9 cellular contexts compared by ENCODE assay signal in the genomic region with DNA sequence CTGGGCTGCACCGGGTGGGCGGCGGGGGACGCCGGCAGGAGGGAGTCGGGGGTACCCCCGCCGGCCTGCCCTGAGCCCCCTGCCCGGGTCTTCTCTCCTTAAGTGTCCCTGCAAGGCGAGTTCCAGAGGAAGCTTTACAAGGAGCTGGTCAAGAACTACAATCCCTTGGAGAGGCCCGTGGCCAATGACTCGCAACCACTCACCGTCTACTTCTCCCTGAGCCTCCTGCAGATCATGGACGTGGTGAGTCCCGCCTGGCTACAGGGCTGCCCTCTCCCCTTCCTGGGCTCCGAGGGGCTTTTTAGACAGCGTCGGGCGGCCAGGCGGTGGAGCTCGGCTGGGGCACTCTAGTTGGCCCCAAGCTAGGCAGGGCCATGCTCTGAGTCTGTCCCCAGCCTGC. TPM values are rescaled to one million over a fixed set of nuclear protein-coding genes. Genes with fewer than 3 reads are reported as not detected.
DNase-seq lines count a peak whose midpoint lies in the region; ATAC-seq and TF ChIP-seq lines count a peak whose summit lies in the region.
"Had no signal": no experiment of that assay in that cellular context is flagged by ENCODE, and none has a peak within 500 bp of the region (broad histone marks: within the 10 kb centered on the region; RNA-seq: fewer than 3 reads in every experiment).

No MANE protein-coding gene starts in this region.

- CTCF ChIA-PET in HEK293T (lab: Yijun Ruan, JAX) (interaction anchor here (1.0 to 1.9 kb wide), 2 partner anchors 53 to 57 kb away, joined by 3 to 7 read pairs; no protein-coding TSS in a partner anchor), WTC11 (lab: Charles Lee) (interaction anchor here (0.6 to 5.4 kb wide), 10 partner anchors 11 to 728 kb away, joined by 3 to 168 read pairs (median 5); no protein-coding TSS in a partner anchor)

- peak; percentile 17 for ATAC-seq in WTC11
- ATAC-seq in stimulated activated memory B cell treated with anti-CD40 and anti-IgM and Interleukin-4, amounts not matched to agents 10 μg/mL and 1 μg/mL and 100 μg/mL, for 72 hours = no peak
- no peak for ATAC-seq in GM19467 (IDR thresholded peaks at IDR 0.05; ENCODE audit: unreplicated experiment)

- H3K36me3 Mint-ChIP-seq in WTC11 = no peaks in the 10 kb centered on the region
- H3K36me3 Mint-ChIP-seq in stimulated activated memory B cell treated with anti-CD40 and anti-IgM and Interleukin-4, amounts not matched to agents 10 μg/mL and 1 μg/mL and 100 μg/mL, for 72 hours = no peaks in the 10 kb centered on the region

- no peak overlapping the region for H3K27ac Mint-ChIP-seq in WTC11
- H3K27ac Mint-ChIP-seq in stimulated activated memory B cell treated with anti-CD40 and anti-IgM and Interleukin-4, amounts not matched to agents 10 μg/mL and 1 μg/mL and 100 μg/mL, for 72 hours = no peak overlapping the region

- no peak for TF ChIP-seq CTCF in WTC11 (IDR thresholded peaks at IDR 0.05)

- POLR2A ChIA-PET in HEK293T (lab: Yijun Ruan, JAX) (interaction anchor here (1.0 to 2.0 kb wide), 3 partner anchors 11 to 48 kb away, joined by 3 to 6 read pairs (median 4); no protein-coding TSS in a partner anchor), WTC11 (lab: Charles Lee) (no interaction called here)

- H3K9me3 Mint-ChIP-seq in WTC11 = no peaks in the 10 kb centered on the region
- H3K9me3 Mint-ChIP-seq in stimulated activated memory B cell treated with anti-CD40 and anti-IgM and Interleukin-4, amounts not matched to agents 10 μg/mL and 1 μg/mL and 100 μg/mL, for 72 hours = no peaks in the 10 kb centered on the region

- DNase-seq in HEK293T (ENCODE audit: extremely low spot score) (peak; percentile 9), WTC11 (ENCODE audit: low spot score) (peak; percentile 23), iPS-NIHi11 (ENCODE audit: low spot score) (peak; percentile 17), inferior parietal cortex (ENCODE audit: extremely low spot score) (no peak)
- DNase-seq in activated CD4-positive, CD25-positive, alpha-beta regulatory T cell (lab: John Stamatoyannopoulos, UW) = no peak
- DNase-seq in activated effector memory CD4-positive, alpha-beta T cell treated with anti-CD3 and anti-CD28 coated beads, Interleukin-2, amount 50 U/mL, for 16 hours = no peak
- DNase-seq: NCI-H226 had no signal

- H3K27me3 Mint-ChIP-seq in WTC11 (ENCODE audit: low read depth) = peaks cover 30% of the 10 kb centered on the region
- peaks cover 53% of the 10 kb centered on the region for H3K27me3 Mint-ChIP-seq in stimulated activated memory B cell treated with anti-CD40 and anti-IgM and Interleukin-4, amounts not matched to agents 10 μg/mL and 1 μg/mL and 100 μg/mL, for 72 hours

- peak overlapping the region; percentile 82 for H3K4me3 Mint-ChIP-seq in WTC11
- H3K4me3 Mint-ChIP-seq in stimulated activated memory B cell treated with anti-CD40 and anti-IgM and Interleukin-4, amounts not matched to agents 10 μg/mL and 1 μg/mL and 100 μg/mL, for 72 hours = peak overlapping the region; percentile 9

- H3K4me1 Mint-ChIP-seq in WTC11 = peaks cover 17% of the 10 kb centered on the region
- H3K4me1 Mint-ChIP-seq in stimulated activated memory B cell treated with anti-CD40 and anti-IgM and Interleukin-4, amounts not matched to agents 10 μg/mL and 1 μg/mL and 100 μg/mL, for 72 hours = peaks cover 4% of the 10 kb centered on the region

TF ChIP-seq in HEK293T, 16 proteins besides CTCF, POLR2A, EP300 and RAD21:
- TF ChIP-seq NFRKB (IDR thresholded peaks at IDR 0.05) (no peak), SUZ12 (IDR thresholded peaks at IDR 0.05) (no peak), CTBP1 (IDR thresholded peaks at IDR 0.05; ENCODE audit: borderline replicate concordance) (no peak), TARDBP (IDR thresholded peaks at IDR 0.05) (no peak), ELF4 (IDR thresholded peaks at IDR 0.05) (no peak), FOXK2 (IDR thresholded peaks at IDR 0.05) (no peak), L3MBTL2 (conservative IDR thresholded peaks at IDR 0.05) (no peak), BHLHE40 (IDR thresholded peaks at IDR 0.05; ENCODE audit: borderline replicate concordance) (no peak), SP1 (IDR thresholded peaks at IDR 0.05) (no peak), FOXM1 (IDR thresholded peaks at IDR 0.05; ENCODE audit: borderline replicate concordance) (no peak)
TF ChIP-seq in HEK293T: peak in this region for 0.

TF ChIP-seq in WTC11, 78 proteins besides CTCF, POLR2A, EP300 and RAD21:
- TF ChIP-seq, protein P1, sequence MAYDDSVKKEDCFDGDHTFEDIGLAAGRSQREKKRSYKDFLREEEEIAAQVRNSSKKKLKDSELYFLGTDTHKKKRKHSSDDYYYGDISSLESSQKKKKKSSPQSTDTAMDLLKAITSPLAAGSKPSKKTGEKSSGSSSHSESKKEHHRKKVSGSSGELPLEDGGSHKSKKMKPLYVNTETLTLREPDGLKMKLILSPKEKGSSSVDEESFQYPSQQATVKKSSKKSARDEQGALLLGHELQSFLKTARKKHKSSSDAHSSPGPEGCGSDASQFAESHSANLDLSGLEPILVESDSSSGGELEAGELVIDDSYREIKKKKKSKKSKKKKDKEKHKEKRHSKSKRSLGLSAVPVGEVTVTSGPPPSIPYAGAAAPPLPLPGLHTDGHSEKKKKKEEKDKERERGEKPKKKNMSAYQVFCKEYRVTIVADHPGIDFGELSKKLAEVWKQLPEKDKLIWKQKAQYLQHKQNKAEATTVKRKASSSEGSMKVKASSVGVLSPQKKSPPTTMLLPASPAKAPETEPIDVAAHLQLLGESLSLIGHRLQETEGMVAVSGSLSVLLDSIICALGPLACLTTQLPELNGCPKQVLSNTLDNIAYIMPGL (CRISPR knock-in tag; IDR thresholded peaks at IDR 0.05) = 0 out of 2 replicates have a peak, but pooled peaks have one; percentile 16
- TF ChIP-seq, protein P2, sequence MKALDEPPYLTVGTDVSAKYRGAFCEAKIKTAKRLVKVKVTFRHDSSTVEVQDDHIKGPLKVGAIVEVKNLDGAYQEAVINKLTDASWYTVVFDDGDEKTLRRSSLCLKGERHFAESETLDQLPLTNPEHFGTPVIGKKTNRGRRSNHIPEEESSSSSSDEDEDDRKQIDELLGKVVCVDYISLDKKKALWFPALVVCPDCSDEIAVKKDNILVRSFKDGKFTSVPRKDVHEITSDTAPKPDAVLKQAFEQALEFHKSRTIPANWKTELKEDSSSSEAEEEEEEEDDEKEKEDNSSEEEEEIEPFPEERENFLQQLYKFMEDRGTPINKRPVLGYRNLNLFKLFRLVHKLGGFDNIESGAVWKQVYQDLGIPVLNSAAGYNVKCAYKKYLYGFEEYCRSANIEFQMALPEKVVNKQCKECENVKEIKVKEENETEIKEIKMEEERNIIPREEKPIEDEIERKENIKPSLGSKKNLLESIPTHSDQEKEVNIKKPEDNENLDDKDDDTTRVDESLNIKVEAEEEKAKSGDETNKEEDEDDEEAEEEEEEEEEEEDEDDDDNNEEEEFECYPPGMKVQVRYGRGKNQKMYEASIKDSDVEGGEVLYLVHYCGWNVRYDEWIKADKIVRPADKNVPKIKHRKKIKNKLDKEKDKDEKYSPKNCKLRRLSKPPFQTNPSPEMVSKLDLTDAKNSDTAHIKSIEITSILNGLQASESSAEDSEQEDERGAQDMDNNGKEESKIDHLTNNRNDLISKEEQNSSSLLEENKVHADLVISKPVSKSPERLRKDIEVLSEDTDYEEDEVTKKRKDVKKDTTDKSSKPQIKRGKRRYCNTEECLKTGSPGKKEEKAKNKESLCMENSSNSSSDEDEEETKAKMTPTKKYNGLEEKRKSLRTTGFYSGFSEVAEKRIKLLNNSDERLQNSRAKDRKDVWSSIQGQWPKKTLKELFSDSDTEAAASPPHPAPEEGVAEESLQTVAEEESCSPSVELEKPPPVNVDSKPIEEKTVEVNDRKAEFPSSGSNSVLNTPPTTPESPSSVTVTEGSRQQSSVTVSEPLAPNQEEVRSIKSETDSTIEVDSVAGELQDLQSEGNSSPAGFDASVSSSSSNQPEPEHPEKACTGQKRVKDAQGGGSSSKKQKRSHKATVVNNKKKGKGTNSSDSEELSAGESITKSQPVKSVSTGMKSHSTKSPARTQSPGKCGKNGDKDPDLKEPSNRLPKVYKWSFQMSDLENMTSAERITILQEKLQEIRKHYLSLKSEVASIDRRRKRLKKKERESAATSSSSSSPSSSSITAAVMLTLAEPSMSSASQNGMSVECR (CRISPR knock-in tag; IDR thresholded peaks at IDR 0.05; ENCODE audit: borderline replicate concordance) = no peak
- TF ChIP-seq NFE2L1 (CRISPR knock-in tag; IDR thresholded peaks at IDR 0.05) (no peak), MLX (CRISPR knock-in tag; IDR thresholded peaks at IDR 0.05) (no peak), TEAD4 (CRISPR knock-in tag; IDR thresholded peaks at IDR 0.05) (no peak)

RNA-seq across cellular contexts. Expression of gene CHRNA7, which starts 0.5 kb away (rescaled TPM):
- 5.6 to 7.8 TPM (median 7.3 TPM) in 3 replicates for total RNA-seq in WTC11 (2021)

Comparison
In these comparisons a context has a peak if more than half of its experiments do, and no peak if none do; other contexts are left out.
1. DNase-seq: peak in HEK293T (single experiment), WTC11 (single experiment) and iPS-NIHi11 (single experiment); none in activated CD4-positive, CD25-positive, alpha-beta regulatory T cell (0 of 4), inferior parietal cortex (single experiment) and activated effector memory CD4-positive, alpha-beta T cell treated with anti-CD3 and anti-CD28 coated beads, Interleukin-2, amount 50 U/mL, for 16 hours (single experiment).